ENCODE assay signal across 8 cellular contexts in genomic region chr19:14200147-14200841, GRCh38. TPM values are rescaled to one million over a fixed set of nuclear protein-coding genes. Genes with fewer than 3 reads are reported as not detected.
DNase-seq lines count a peak whose midpoint lies in the region; FAIRE-seq and TF ChIP-seq lines count a peak whose summit lies in the region.
"Not testable (repeated sequence)": the region's sequence is repeated elsewhere in the genome, so short reads cannot be mapped to it uniquely, and the experiment has no call there.

No MANE protein-coding gene starts in this region.

- not testable (repeated sequence) for H3K4me2 ChIP-seq in fibroblast of lung (ENCODE audit: extremely low read depth, insufficient read depth, low read length); mesendoderm (ENCODE audit: low read length)

- not testable (repeated sequence) for H3K79me1 ChIP-seq in mesendoderm (ENCODE audit: low read length)

- not testable (repeated sequence) for H4K20me1 ChIP-seq in fibroblast of lung (ENCODE audit: control insufficient read depth, extremely low read depth, insufficient read depth, low read length)

- H3K27ac ChIP-seq in fibroblast of lung (ENCODE audit: insufficient read depth, low read length); mesendoderm (ENCODE audit: low read depth, low read length): not testable (repeated sequence)

- FAIRE-seq in GM19239 (lab: Jason Lieb, UNC) = peak; percentile 40

- not testable (repeated sequence) for H3K56ac ChIP-seq in mesendoderm (ENCODE audit: low read length)

- not testable (repeated sequence) for H3K4me1 ChIP-seq in fibroblast of lung (ENCODE audit: control insufficient read depth, extremely low read depth, insufficient read depth, low read length); mesendoderm (ENCODE audit: control insufficient read depth, low read depth, low read length)

- H2AK5ac ChIP-seq in mesendoderm (ENCODE audit: low read length) = not testable (repeated sequence)

- H4K8ac ChIP-seq in mesendoderm (ENCODE audit: low read depth, low read length) = not testable (repeated sequence)

- H3K4ac ChIP-seq in mesendoderm (ENCODE audit: low read depth, low read length) = not testable (repeated sequence)

- not testable (repeated sequence) for H3K79me2 ChIP-seq in fibroblast of lung (ENCODE audit: control insufficient read depth, insufficient read depth, low read length)
- H3K79me2 ChIP-seq in mesendoderm (ENCODE audit: control insufficient read depth, insufficient read depth, low read length) = peaks cover 77% of the 10 kb centered on the region

- TF ChIP-seq CTCF in AG10803 (conservative IDR thresholded peaks at IDR 0.05; ENCODE audit: low read length) (peak; percentile 39), WI38 (IDR thresholded peaks at IDR 0.05; ENCODE audit: low read depth, low read length) (peak; percentile 51), fibroblast of lung (conservative IDR thresholded peaks at IDR 0.05 in 1 of 2, IDR thresholded peaks at IDR 0.05 in 1 of 2; ENCODE audit: low read depth in 1 of 2, low read length in 2 of 2) (peak; percentile 53 to 59)

- not testable (repeated sequence) for H4K5ac ChIP-seq in mesendoderm (ENCODE audit: low read length)

- no CpG with 5 or more reads among the region's 24 CpGs for WGBS in mesendoderm (ENCODE audit: extremely low coverage, insufficient coverage, low lambda C conversion rate)

- not testable (repeated sequence) for H2AFZ ChIP-seq in fibroblast of lung (ENCODE audit: low read length)

- not testable (repeated sequence) for H3K9ac ChIP-seq in fibroblast of lung (ENCODE audit: insufficient read depth, low read length); mesendoderm (ENCODE audit: low read length)

- H3K18ac ChIP-seq in mesendoderm (ENCODE audit: low read length) = not testable (repeated sequence)

- H3K27me3 ChIP-seq in fibroblast of lung (ENCODE audit: control insufficient read depth, insufficient read depth, low read length); mesendoderm (ENCODE audit: insufficient read depth, low read length, poor library complexity): not testable (repeated sequence)

- not testable (repeated sequence) for H3K23ac ChIP-seq in mesendoderm (ENCODE audit: low read length)

- H2BK15ac ChIP-seq in mesendoderm (replicated peaks; ENCODE audit: low read depth) = not testable (repeated sequence)

- not testable (repeated sequence) for H3K36me3 ChIP-seq in fibroblast of lung (ENCODE audit: control insufficient read depth, insufficient read depth, low read length); mesendoderm (ENCODE audit: control insufficient read depth, insufficient read depth, low read length)

- H3K9me3 ChIP-seq in fibroblast of lung (ENCODE audit: control insufficient read depth, insufficient read depth, low read depth, low read length) = not testable (repeated sequence)

- not testable (repeated sequence) for H2BK120ac ChIP-seq in mesendoderm (ENCODE audit: low read depth, low read length)

- H2BK5ac ChIP-seq in mesendoderm (ENCODE audit: low read length) = not testable (repeated sequence)

- H3K4me3 ChIP-seq in AG10803 (ENCODE audit: low read length); WI38 (ENCODE audit: low read depth, low read length); fibroblast of lung (replicated peaks in 1 of 4; ENCODE audit: control extremely low read depth in 1 of 4, insufficient read depth in 1 of 4, low read depth in 3 of 4, low read length in 4 of 4); mesendoderm (ENCODE audit: low read length): not testable (repeated sequence)

- DNase-seq in AG10803 (ENCODE audit: low read depth) (peak; percentile 23), NCI-H2196 (lab: John Stamatoyannopoulos, UW; ENCODE audit: unreplicated experiment) (peak; percentile 36), fibroblast of lung (ENCODE audit: low read depth in 2 of 2) (peak; percentile 7 to 49), mesendoderm (peak; percentile 37)
- DNase-seq in GM19239 (ENCODE audit: insufficient read length, low spot score) = not testable (repeated sequence)
- DNase-seq in activated naive CD4-positive, alpha-beta T cell treated with anti-CD3 and anti-CD28 coated beads, Interleukin-2, amount 50 U/mL, for 16 hours = peak; percentile 59
- peak; percentile 53 for DNase-seq in stimulated activated CD4-positive, alpha-beta T cell treated with anti-CD3 and anti-CD28 coated beads, Interleukin-4, amount 100 ng/mL, for 1 hour

RNA-seq across cellular contexts. Expression of gene ADGRL1, which starts 5.7 kb away (rescaled TPM):
- total RNA-seq in fibroblast of lung = 3.1 and 3.5 TPM in 2 replicates
- polyA plus RNA-seq in fibroblast of lung = 0.88 and 1.7 TPM in 2 replicates
- polyA plus RNA-seq in fibroblast of lung (2012) = 1.7 and 3.6 TPM in 2 replicates
- polyA minus RNA-seq in fibroblast of lung (ENCODE audit: low replicate concordance) = 4.4 and 9.9 TPM in 2 replicates
- 34.1 TPM for polyA plus RNA-seq in mesendoderm (2013, experiment 1 of 2)
- polyA plus RNA-seq in mesendoderm (2013, experiment 2 of 2) = 34.3 TPM
